In the genomic region with DNA sequence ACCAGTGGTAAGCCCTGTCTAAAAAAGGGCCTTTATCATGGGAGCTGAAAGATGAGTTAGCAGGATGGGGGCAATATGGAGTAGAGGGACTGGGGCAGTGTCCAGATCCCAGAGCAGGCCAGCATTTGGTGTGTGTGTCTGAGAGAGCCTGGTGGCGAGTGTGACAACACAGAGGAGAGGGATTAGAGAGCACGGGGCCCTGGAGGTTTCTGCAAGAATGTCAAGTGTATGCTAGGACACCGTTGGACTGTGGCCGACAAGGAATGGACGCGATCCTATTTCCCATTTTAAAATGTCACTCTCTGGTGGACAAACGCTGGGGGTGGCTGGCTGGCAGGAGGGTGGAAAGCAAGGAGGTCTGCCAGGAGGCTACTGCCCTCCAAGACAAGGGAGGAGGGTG, we compare ENCODE assay signal across 17 cellular contexts. TPM values are rescaled to one million over a fixed set of nuclear protein-coding genes. Genes with fewer than 3 reads are reported as not detected.
DNase-seq lines count a peak whose midpoint lies in the region; ATAC-seq and TF ChIP-seq lines count a peak whose summit lies in the region.
"Had no signal": no experiment of that assay in that cellular context is flagged by ENCODE, and none has a peak within 500 bp of the region (broad histone marks: within the 10 kb centered on the region; RNA-seq: fewer than 3 reads in every experiment).

No MANE protein-coding gene starts in this region.

- peak overlapping the region; percentile 47 for H3K27ac ChIP-seq in ACC112 (ENCODE audit: low read depth, low read length)
- no peak overlapping the region for H3K27ac ChIP-seq in H9 (ENCODE audit: insufficient read length, low read depth, low read length)
- H3K27ac ChIP-seq in coronary artery, result peak overlapping the region; percentile 71 to 74
- H3K27ac ChIP-seq in osteoblast (ENCODE audit: low read depth, low read length), result peak overlapping the region; percentile 44
- H3K27ac ChIP-seq: PC-9 had no signal

- H3K27me3 Mint-ChIP-seq in H9 (ENCODE audit: low read depth), result no peaks in the 10 kb centered on the region
- H3K27me3 Mint-ChIP-seq: activated naive CD4-positive, alpha-beta T cell treated with anti-CD3 and anti-CD28 coated beads, Interleukin-2, amount 10 ng/mL, durations not matched to agents 7 days and 5 days; central memory CD8-positive, alpha-beta T cell; IgD-negative memory B cell had no signal

- H2BK12ac ChIP-seq in H9 (ENCODE audit: insufficient read length, low read depth, low read length), result no peak overlapping the region

- no peak overlapping the region for H3T11ph ChIP-seq in H9 (ENCODE audit: low read length)

- H2BK120ac ChIP-seq in H9 (ENCODE audit: low read depth, low read length, poor library complexity, severe bottlenecking), result no peak overlapping the region

- H3K4me1 ChIP-seq in ACC112 (ENCODE audit: control insufficient read depth, insufficient read depth, low read length, unreplicated experiment) (peaks cover 24% of the 10 kb centered on the region), H9 (ENCODE audit: insufficient read depth, low read length) (peaks cover 5% of the 10 kb centered on the region; the same call in 1 of the 2 replicates), osteoblast (ENCODE audit: insufficient read depth, low read length) (peaks cover 36% of the 10 kb centered on the region)
- H3K4me1 ChIP-seq: BE2C had no signal

- H3K14ac ChIP-seq in H9 (ENCODE audit: insufficient read depth, low read length), result no peak overlapping the region; the same call in 1 of the 2 replicates

- no CpG with 5 or more reads among the region's 7 CpGs for WGBS in H9 (ENCODE audit: extremely low coverage, insufficient read length, low lambda C conversion rate)

- H3K23ac ChIP-seq in H9 (ENCODE audit: insufficient read length, low read depth, low read length), result no peak overlapping the region

- H2BK5ac ChIP-seq in H9 (ENCODE audit: insufficient read length, low read length), result no peak overlapping the region

- peaks cover 28% of the 10 kb centered on the region for H3K36me3 ChIP-seq in ACC112 (ENCODE audit: insufficient read depth, low read length)
- H3K36me3 ChIP-seq in osteoblast (ENCODE audit: insufficient read depth, low read length), result peaks cover 19% of the 10 kb centered on the region

- H3K9me3 Mint-ChIP-seq in H9, result no peaks in the 10 kb centered on the region; a peak in 1 of 5 replicates
- H3K9me3 Mint-ChIP-seq: activated naive CD4-positive, alpha-beta T cell treated with anti-CD3 and anti-CD28 coated beads, Interleukin-2, amount 10 ng/mL, durations not matched to agents 7 days and 5 days; central memory CD8-positive, alpha-beta T cell; IgD-negative memory B cell had no signal

- H4K20me1 ChIP-seq in H9 (ENCODE audit: control insufficient read depth, insufficient read depth, insufficient read length), result no peaks in the 10 kb centered on the region
- no peaks in the 10 kb centered on the region for H4K20me1 ChIP-seq in osteoblast (ENCODE audit: insufficient read depth, low read length)

- ATAC-seq in GM21367 (IDR thresholded peaks at IDR 0.05; ENCODE audit: unreplicated experiment), result no peak
- ATAC-seq in GM18858 (IDR thresholded peaks at IDR 0.05; ENCODE audit: unreplicated experiment), result no peak

- H3K79me1 ChIP-seq in H9 (ENCODE audit: insufficient read depth, low read depth, low read length, poor library complexity, severe bottlenecking), result no peaks in the 10 kb centered on the region

- H3K79me2 ChIP-seq in ACC112 (ENCODE audit: control insufficient read depth, insufficient read depth, low read length, unreplicated experiment), result no peaks in the 10 kb centered on the region
- no peaks in the 10 kb centered on the region for H3K79me2 ChIP-seq in H9 (ENCODE audit: insufficient read depth, low read length)
- H3K79me2 ChIP-seq in osteoblast (ENCODE audit: insufficient read depth, low read length), result no peaks in the 10 kb centered on the region

- no peak overlapping the region for H3K4me3 ChIP-seq in ACC112 (ENCODE audit: low read depth, low read length)
- peak overlapping the region; percentile 3 for H3K4me3 ChIP-seq in coronary artery
- H3K4me3 ChIP-seq in osteoblast (ENCODE audit: insufficient read depth, low read length), result peak overlapping the region; percentile 18
- H3K4me3 ChIP-seq: PC-9 had no signal

- H3K27me3 ChIP-seq in ACC112 (ENCODE audit: insufficient read depth, low read length) (no peaks in the 10 kb centered on the region), H9 (ENCODE audit: insufficient read depth, low read length) (no peaks in the 10 kb centered on the region), osteoblast (ENCODE audit: insufficient read depth, low read length) (no peaks in the 10 kb centered on the region)
- H3K27me3 ChIP-seq: BE2C had no signal

- no peak overlapping the region for H3K56ac ChIP-seq in H9 (ENCODE audit: insufficient read length, low read depth, low read length)

- H3K9me3 ChIP-seq in H9 (ENCODE audit: control insufficient read depth, low read depth, low read length) (no peaks in the 10 kb centered on the region), osteoblast (ENCODE audit: low read depth, low read length) (no peaks in the 10 kb centered on the region)
- H3K9me3 ChIP-seq: BE2C had no signal

- no peaks in the 10 kb centered on the region for H3K23me2 ChIP-seq in H9 (ENCODE audit: insufficient read length, low read depth, low read length, poor library complexity, severe bottlenecking)

- no peak overlapping the region for H3K9ac ChIP-seq in H9 (ENCODE audit: extremely low read depth, insufficient read length, low read length)

- H3K4me2 ChIP-seq in H9 (ENCODE audit: insufficient read depth, insufficient read length, low read length), result no peak overlapping the region
- peak overlapping the region; percentile 65 for H3K4me2 ChIP-seq in osteoblast (ENCODE audit: insufficient read depth, low read length)
- H3K4me2 ChIP-seq: PC-9 had no signal

- no peak for DNase-seq in H9
- no peak for DNase-seq in coronary artery (ENCODE audit: low spot score)
- DNase-seq in osteoblast (ENCODE audit: insufficient read length, low spot score, missing footprints), result no peak
- no peak for DNase-seq in stimulated activated CD4-positive, alpha-beta T cell treated with anti-CD3 and anti-CD28 coated beads, Interleukin-2, amount 100 ng/mL, for 24 hours
- no peak for DNase-seq in dedifferentiated amniotic fluid mesenchymal stem cell (ENCODE audit: extremely low spot score)
- DNase-seq: activated CD8-positive, alpha-beta memory T cell treated with anti-CD3 and anti-CD28 coated beads, Interleukin-2, amount 50 U/mL, for 4 hours; activated naive CD4-positive, alpha-beta T cell treated with anti-CD3 and anti-CD28 coated beads, Interleukin-2, amount 10 ng/mL, durations not matched to agents 7 days and 5 days; BE2C; midbrain; NCI-H526; PC-9 had no signal

- no peak overlapping the region for H3K18ac ChIP-seq in H9 (ENCODE audit: insufficient read length, low read depth, low read length)

- no peak overlapping the region for H2AFZ ChIP-seq in ACC112 (ENCODE audit: low read length, unreplicated experiment)
- H2AFZ ChIP-seq in H9 (ENCODE audit: low read length), result no peak overlapping the region
- H2AFZ ChIP-seq in osteoblast (ENCODE audit: low read length), result no peak overlapping the region
- H2AFZ ChIP-seq: PC-9 had no signal

- no peak overlapping the region for H2BK15ac ChIP-seq in H9 (ENCODE audit: low read depth, low read length)

- TF ChIP-seq CTCF in H9 (conservative IDR thresholded peaks at IDR 0.05) (no peak), coronary artery (IDR thresholded peaks at IDR 0.05) (no peak), osteoblast (IDR thresholded peaks at IDR 0.05; ENCODE audit: extremely low read depth, low read depth, low read length) (no peak)

- H3K4me1 Mint-ChIP-seq in H9, result peaks cover 5 to 13% of the 10 kb centered on the region in 2 experiments

- peak overlapping the region in 2 of 3 experiments; percentile 42 to 59; a peak in 6 of 7 replicates for H3K27ac Mint-ChIP-seq in H9
- H3K27ac Mint-ChIP-seq: activated naive CD4-positive, alpha-beta T cell treated with anti-CD3 and anti-CD28 coated beads, Interleukin-2, amount 10 ng/mL, durations not matched to agents 7 days and 5 days had no signal

- H3K4me3 Mint-ChIP-seq in H9, result no peak overlapping the region
- H3K4me3 Mint-ChIP-seq: activated naive CD4-positive, alpha-beta T cell treated with anti-CD3 and anti-CD28 coated beads, Interleukin-2, amount 10 ng/mL, durations not matched to agents 7 days and 5 days; central memory CD8-positive, alpha-beta T cell; IgD-negative memory B cell had no signal

- H3K36me3 Mint-ChIP-seq in H9 (ENCODE audit: insufficient read depth in 1 of 3, low read depth in 3 of 3), result peaks cover 19 to 44% (median 32%) of the 10 kb centered on the region in 3 experiments; a peak in 6 of 7 replicates

- no peak overlapping the region for H2AK5ac ChIP-seq in H9 (ENCODE audit: insufficient read length, low read length)

- H4K8ac ChIP-seq in H9 (replicated peaks; ENCODE audit: insufficient read length, low read depth, low read length), result no peak overlapping the region

- H2BK20ac ChIP-seq in H9 (ENCODE audit: low read depth, low read length, poor library complexity, severe bottlenecking), result no peak overlapping the region

- no peak overlapping the region for H4K5ac ChIP-seq in H9 (ENCODE audit: insufficient read length, low read depth, low read length)

- H4K91ac ChIP-seq in H9 (ENCODE audit: insufficient read length, low read depth, low read length), result no peak overlapping the region

- no peak overlapping the region for H3K4ac ChIP-seq in H9 (ENCODE audit: low read depth, low read length)

RNA-seq across cellular contexts. Expression of a gene that starts 12.4 kb away (rescaled TPM):
- total RNA-seq in H9 (2021) (not detected in 2 replicates), osteoblast (not detected in 2 replicates)
- total RNA-seq: omental fat pad, PC-9 had no signal

RNA-seq across cellular contexts. Expression of a gene that starts 47.0 kb away (rescaled TPM):
- total RNA-seq in H9 (2021) (84.6 and 93.1 TPM in 2 replicates), osteoblast (50.7 and 51.4 TPM in 2 replicates)
